ENCODE assay signal across 8 cellular contexts in the genomic region with DNA sequence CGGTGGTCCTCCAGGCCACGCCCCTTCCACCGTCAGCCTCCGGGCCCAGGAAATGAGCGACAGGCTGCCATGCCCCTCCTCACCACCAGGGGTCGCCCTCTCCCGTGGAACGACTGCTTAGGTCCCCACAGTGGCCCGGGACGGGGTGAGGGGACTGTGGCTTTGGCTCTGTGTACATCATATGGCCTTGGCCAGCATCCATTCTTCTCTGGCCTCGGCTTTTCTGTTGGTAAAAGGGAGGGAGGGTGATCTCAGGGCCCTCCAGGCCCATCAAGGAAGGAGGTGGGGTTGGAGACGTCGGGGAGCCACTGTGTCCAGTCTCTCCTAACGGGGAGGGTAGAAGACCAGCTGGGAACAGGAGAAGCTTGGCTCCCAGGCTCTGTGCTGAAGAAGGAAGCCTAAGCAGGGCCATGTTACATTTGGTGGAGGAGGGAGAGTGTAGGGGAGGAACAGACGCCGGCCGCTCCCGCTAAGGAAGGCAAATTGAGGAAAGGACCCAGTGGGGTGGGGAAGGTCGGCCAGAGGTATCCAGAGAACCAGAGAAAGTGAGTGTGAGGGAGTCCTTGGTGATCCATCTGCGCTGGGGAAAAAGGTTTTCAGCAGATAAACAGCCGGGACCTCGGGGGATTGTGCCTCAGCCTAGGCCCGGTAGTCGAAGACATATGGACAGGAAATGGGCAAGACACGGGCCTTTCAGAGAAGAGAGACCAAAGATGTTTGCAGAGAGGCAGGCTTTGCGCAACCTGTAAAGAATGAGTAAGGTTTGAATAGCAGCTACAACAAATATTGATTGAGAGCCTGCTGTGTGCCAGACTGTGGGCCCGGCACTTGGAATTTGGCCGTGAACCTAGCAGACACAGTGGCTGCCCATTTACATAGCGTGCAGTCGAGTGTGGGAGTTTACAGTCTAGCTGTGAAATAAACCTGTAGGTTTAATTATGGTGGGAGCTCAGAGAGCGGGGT. TPM values are rescaled to one million over a fixed set of nuclear protein-coding genes. Genes with fewer than 3 reads are reported as not detected.
DNase-seq lines count a peak whose midpoint lies in the region; TF ChIP-seq lines count a peak whose summit lies in the region.

No MANE protein-coding gene starts in this region.

- H2AFZ ChIP-seq in SU-DHL-6 (ENCODE audit: low read depth, low read length, severe bottlenecking), result peak overlapping the region; percentile 98

- H3F3A ChIP-seq in SU-DHL-6 (ENCODE audit: insufficient read depth), result peaks cover 9% of the 10 kb centered on the region; the same call in 1 of the 2 replicates

- POLR2A ChIA-PET in GM10248 (lab: Yijun Ruan, JAX), result interaction anchor here (1.1 kb wide), 1 partner anchor 118 kb away, joined by 3 read pairs; a partner anchor contains a TSS

- no peak overlapping the region for H3K4me3 ChIP-seq in HFF-Myc (replicated peaks; ENCODE audit: low read depth, low read length)
- peak overlapping the region; percentile 37 for H3K4me3 ChIP-seq in NB4 (ENCODE audit: low read depth, low read length)
- H3K4me3 ChIP-seq in SU-DHL-6 (ENCODE audit: insufficient read depth, low read length, poor library complexity, severe bottlenecking), result peak overlapping the region; percentile 11
- no peak overlapping the region for H3K4me3 ChIP-seq in prostate gland
- no peak overlapping the region for H3K4me3 ChIP-seq in urinary bladder (ENCODE audit: low read depth, low read length)

- H3K27ac ChIP-seq in SU-DHL-6 (ENCODE audit: low read depth, low read length) (no peak overlapping the region), prostate gland (peak overlapping the region; percentile 90), urinary bladder (ENCODE audit: low read depth) (peak overlapping the region; percentile 85)

- H3K9me3 ChIP-seq in SU-DHL-6 (ENCODE audit: insufficient read depth, low read length) (no peaks in the 10 kb centered on the region), prostate gland (no peaks in the 10 kb centered on the region)

- no peaks in the 10 kb centered on the region for H3K27me3 ChIP-seq in SU-DHL-6 (ENCODE audit: low read length)
- no peaks in the 10 kb centered on the region for H3K27me3 ChIP-seq in prostate gland (replicated peaks; ENCODE audit: insufficient read depth)

- CTCF ChIA-PET in GM10248 (lab: Yijun Ruan, JAX), result interaction anchor here (0.7 to 6.3 kb wide), 22 partner anchors 8 to 284 kb away, joined by 3 to 158 read pairs (median 6); a partner anchor contains a TSS

- H4K20me1 ChIP-seq in SU-DHL-6 (ENCODE audit: low read depth, low read length), result no peaks in the 10 kb centered on the region

- DNase-seq in GM10248 (ENCODE audit: extremely low spot score), result peak; percentile 90
- peak; percentile 58 for DNase-seq in HFF-Myc (ENCODE audit: extremely low read depth, low read depth)
- DNase-seq in NB4 (ENCODE audit: low read depth), result peak; percentile 94
- peak; percentile 87 for DNase-seq in activated naive CD8-positive, alpha-beta T cell treated with anti-CD3 and anti-CD28 coated beads, Interleukin-2, amount 50 U/mL, for 16 hours (ENCODE audit: low read depth, low spot score)
- DNase-seq in cardiac septum (ENCODE audit: low spot score), result peak; percentile 95
- peak; percentile 87 for DNase-seq in prostate gland (ENCODE audit: low spot score)

- intact Hi-C loops in cardiac septum (cut with DNase I), result loop anchor here (1.0 to 5.0 kb wide), 2 partner anchors 116 to 131 kb away; a partner anchor contains a TSS
- intact Hi-C loops in prostate gland (cut with DNase I), result loop anchor here (2.0 kb wide), 1 partner anchor 132 kb away; no protein-coding TSS in a partner anchor

- peak overlapping the region; percentile 19; the same call in 1 of the 2 replicates for H3K9ac ChIP-seq in SU-DHL-6 (ENCODE audit: low read length)

- peak; percentile 99 for TF ChIP-seq CTCF in GM10248 (IDR thresholded peaks at IDR 0.05; ENCODE audit: control extremely low read depth, extremely low read depth, low read depth, missing control alignments)
- TF ChIP-seq CTCF in HFF-Myc (IDR thresholded peaks at IDR 0.05; ENCODE audit: low read depth, low read length, missing control alignments), result peak; percentile 90
- TF ChIP-seq CTCF in NB4 (IDR thresholded peaks at IDR 0.05; ENCODE audit: low read depth, low read length), result peak; percentile 94
- peak; percentile 97 for TF ChIP-seq CTCF in SU-DHL-6 (IDR thresholded peaks at IDR 0.05; ENCODE audit: insufficient read depth, low read length, poor library complexity, severe bottlenecking)
- TF ChIP-seq CTCF in prostate gland (IDR thresholded peaks at IDR 0.05), result peak; percentile 100

- no peaks in the 10 kb centered on the region for H3K9me2 ChIP-seq in SU-DHL-6 (replicated peaks; ENCODE audit: insufficient read depth, low read length)

- H3K4me1 ChIP-seq in prostate gland (replicated peaks), result peaks cover 25% of the 10 kb centered on the region
- peaks cover 3% of the 10 kb centered on the region for H3K4me1 ChIP-seq in urinary bladder (ENCODE audit: insufficient read depth)

- peak overlapping the region; percentile 56 for H3K4me2 ChIP-seq in SU-DHL-6 (ENCODE audit: low read depth, low read length, poor library complexity, severe bottlenecking)

- H3K36me3 ChIP-seq in SU-DHL-6 (ENCODE audit: low read length), result no peaks in the 10 kb centered on the region
- H3K36me3 ChIP-seq in prostate gland, result no peaks in the 10 kb centered on the region
- no peaks in the 10 kb centered on the region for H3K36me3 ChIP-seq in urinary bladder (ENCODE audit: insufficient read depth)

- H3K79me2 ChIP-seq in SU-DHL-6 (ENCODE audit: insufficient read depth, low read length), result no peaks in the 10 kb centered on the region

- TF ChIP-seq POLR2A in NB4 (IDR thresholded peaks at IDR 0.05; ENCODE audit: extremely low read depth, insufficient read length) (peak; percentile 3), prostate gland (IDR thresholded peaks at IDR 0.05) (no peak)

- 26% methylated on average over 30 of the region's 31 CpGs for WGBS in prostate gland
- 39% methylated on average over 31 of the region's 31 CpGs for WGBS in urinary bladder

RNA-seq across cellular contexts. Expression of a gene that starts 2.5 kb away (rescaled TPM):
- total RNA-seq in cardiac septum (not detected), prostate gland (1 to 10 TPM in 1 of 2 donors, under 1 TPM in 1; 0.23 to 1.8 TPM), urinary bladder (not detected)
- polyA plus RNA-seq in urinary bladder, result 0.37 TPM

RNA-seq across cellular contexts. Expression of a gene that starts 10.9 kb away (rescaled TPM):
- total RNA-seq in cardiac septum (7.4 TPM), prostate gland (10 to 100 TPM; 80.7 to 96.1 TPM), urinary bladder (89.3 TPM)
- polyA plus RNA-seq in urinary bladder, result 76.0 TPM

Comparison
In these comparisons a context has a peak if more than half of its experiments do, and no peak if none do; other contexts are left out.
1. H3K4me3 ChIP-seq: peak in NB4 (single experiment) and SU-DHL-6 (single experiment); none in HFF-Myc (single experiment), prostate gland (0 of 2) and urinary bladder (single experiment).
2. Peak in every context shown above with its lines, with median percentiles within 50 percentile points of each other: DNase-seq and CTCF ChIP-seq.